13 cellular contexts compared by ENCODE assay signal in the genomic region with DNA sequence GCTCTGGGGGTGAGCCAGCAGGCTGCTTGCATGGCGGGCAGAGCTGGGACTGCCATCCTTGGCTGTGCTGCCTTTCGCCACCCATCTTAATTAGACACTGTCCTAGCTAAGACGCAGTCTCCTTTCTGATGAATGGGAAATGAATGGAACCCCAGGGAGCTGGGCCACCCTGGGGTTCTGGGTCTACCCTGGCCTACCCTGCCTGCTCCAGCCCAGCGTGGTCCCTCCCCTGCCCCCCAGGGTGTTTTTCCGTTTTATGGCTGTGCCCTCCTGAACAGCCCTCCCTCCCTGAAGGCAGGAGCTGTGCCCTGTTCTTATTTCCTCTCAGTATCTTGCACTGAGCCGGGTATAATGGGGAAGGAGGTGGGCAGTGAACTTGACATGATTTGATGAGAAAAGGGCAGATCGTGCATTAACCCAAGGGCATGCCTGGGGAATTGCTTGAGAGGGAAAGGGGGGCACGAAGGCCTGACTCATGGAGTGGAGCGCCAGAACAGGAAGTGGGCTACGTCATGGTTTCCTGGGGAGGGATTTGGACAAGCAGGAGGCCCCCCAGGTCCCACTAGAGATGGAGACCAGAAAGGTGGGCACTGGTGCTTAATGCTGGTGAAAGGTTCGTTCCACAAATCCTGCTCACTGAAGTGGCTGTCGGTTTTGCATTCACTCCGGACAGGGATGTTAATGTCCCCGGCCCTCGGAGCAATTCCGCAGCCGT.
DNase-seq lines count a peak whose midpoint lies in the region; ATAC-seq and TF ChIP-seq lines count a peak whose summit lies in the region.
"Had no signal": no experiment of that assay in that cellular context is flagged by ENCODE, and none has a peak within 500 bp of the region (broad histone marks: within the 10 kb centered on the region; RNA-seq: fewer than 3 reads in every experiment).

No MANE protein-coding gene starts in this region.

- H2BK15ac ChIP-seq in H9 (ENCODE audit: low read depth, low read length) = no peak overlapping the region

- H3K27me3 Mint-ChIP-seq in H9 (ENCODE audit: low read depth) = no peaks in the 10 kb centered on the region; the same call in 1 of the 2 replicates

- no peak overlapping the region for H3K4me3 ChIP-seq in choroid plexus epithelial cell (ENCODE audit: low read depth, low read length)
- H3K4me3 ChIP-seq: left lung, suprapubic skin had no signal

- H3K36me3 Mint-ChIP-seq in H9 (ENCODE audit: insufficient read depth in 1 of 3, low read depth in 3 of 3) = no peaks in the 10 kb centered on the region; a peak in 1 of 7 replicates

- no peak overlapping the region for H3K4me2 ChIP-seq in H9 (ENCODE audit: insufficient read depth, insufficient read length, low read length)

- no peak overlapping the region for H4K5ac ChIP-seq in H9 (ENCODE audit: insufficient read length, low read depth, low read length)

- no peak for DNase-seq in H9
- peak; percentile 85 for DNase-seq in NCI-H345 (lab: John Stamatoyannopoulos, UW)
- peak; percentile 28 for DNase-seq in choroid plexus epithelial cell (ENCODE audit: low read depth)
- DNase-seq in pulmonary artery endothelial cell (ENCODE audit: low read depth, low spot score) = peak; percentile 13
- DNase-seq in left ventricle myocardium superior = no peak
- no peak for DNase-seq in GOT3 (lab: John Stamatoyannopoulos, UW)
- DNase-seq in SKM-1 (lab: John Stamatoyannopoulos, UW; ENCODE audit: unreplicated experiment) = no peak
- DNase-seq in mesenteric fat pad (ENCODE audit: low spot score) = no peak
- DNase-seq: activated CD4-positive, alpha-beta memory T cell treated with anti-CD3 and anti-CD28 coated beads, Interleukin-2, amount 10 ng/mL, durations not matched to agents 7 days and 5 days had no signal

- H3K23ac ChIP-seq in H9 (ENCODE audit: insufficient read length, low read depth, low read length) = no peak overlapping the region

- H3K9ac ChIP-seq in H9 (ENCODE audit: extremely low read depth, insufficient read length, low read length) = no peak overlapping the region

- no peaks in the 10 kb centered on the region for H4K20me1 ChIP-seq in H9 (ENCODE audit: control insufficient read depth, insufficient read depth, insufficient read length)

- peaks cover 8 to 18% of the 10 kb centered on the region in 2 experiments for H3K4me1 Mint-ChIP-seq in H9

- no peak overlapping the region for H2AFZ ChIP-seq in H9 (ENCODE audit: low read length)

- no peak overlapping the region for H2BK120ac ChIP-seq in H9 (ENCODE audit: low read depth, low read length, poor library complexity, severe bottlenecking)

- H3K18ac ChIP-seq in H9 (ENCODE audit: insufficient read length, low read depth, low read length) = no peak overlapping the region

- H2BK5ac ChIP-seq in H9 (ENCODE audit: insufficient read length, low read length) = no peak overlapping the region

- no peak overlapping the region for H3K14ac ChIP-seq in H9 (ENCODE audit: insufficient read depth, low read length)

- no peak overlapping the region for H3K27ac ChIP-seq in H9 (ENCODE audit: insufficient read length, low read depth, low read length)
- H3K27ac ChIP-seq: left lung, suprapubic skin had no signal

- no peak for TF ChIP-seq CTCF in H9 (conservative IDR thresholded peaks at IDR 0.05)
- TF ChIP-seq CTCF in choroid plexus epithelial cell (conservative IDR thresholded peaks at IDR 0.05; ENCODE audit: low read depth, low read length) = no peak

- no peaks in the 10 kb centered on the region for H3K79me2 ChIP-seq in H9 (ENCODE audit: insufficient read depth, low read length)

- intact Hi-C loops in left ventricle myocardium superior (cut with micrococcal nuclease) = no loop called here

- no peak overlapping the region for H3K4ac ChIP-seq in H9 (ENCODE audit: low read depth, low read length)

- no peak overlapping the region for H2AK5ac ChIP-seq in H9 (ENCODE audit: insufficient read length, low read length)

- H3K23me2 ChIP-seq in H9 (ENCODE audit: insufficient read length, low read depth, low read length, poor library complexity, severe bottlenecking) = no peaks in the 10 kb centered on the region

- H2BK20ac ChIP-seq in H9 (ENCODE audit: low read depth, low read length, poor library complexity, severe bottlenecking) = no peak overlapping the region

- H3K27me3 ChIP-seq in H9 (ENCODE audit: insufficient read depth, low read length) = no peaks in the 10 kb centered on the region
- H3K27me3 ChIP-seq: left lung, suprapubic skin had no signal

- no peak overlapping the region for H3K56ac ChIP-seq in H9 (ENCODE audit: insufficient read length, low read depth, low read length)

- WGBS in H9 (ENCODE audit: extremely low coverage, insufficient read length, low lambda C conversion rate) = no CpG with 5 or more reads among the region's 17 CpGs

- H3K79me1 ChIP-seq in H9 (ENCODE audit: insufficient read depth, low read depth, low read length, poor library complexity, severe bottlenecking) = no peaks in the 10 kb centered on the region

- no peak overlapping the region for H2BK12ac ChIP-seq in H9 (ENCODE audit: insufficient read length, low read depth, low read length)

- H3K9me3 Mint-ChIP-seq in H9 = no peaks in the 10 kb centered on the region
- H3K9me3 Mint-ChIP-seq: activated CD4-positive, alpha-beta memory T cell treated with anti-CD3 and anti-CD28 coated beads, Interleukin-2, amount 10 ng/mL, durations not matched to agents 7 days and 5 days; activated T-helper 2 cell treated with anti-CD3 and anti-CD28 coated beads, Interferon-gamma antibody, Interleukin-2, Interleukin-4, amounts not matched to agents 10 μg/mL and 5 μg/mL and 100 μg/mL, durations not matched to agents 14 hours and 24 hours and 36 hours; T-helper 2 cell treated with Interferon-gamma antibody and Interleukin-4, amounts not matched to agents 5 μg/mL and 100 μg/mL, for 36 hours had no signal

- no peak overlapping the region for H4K8ac ChIP-seq in H9 (replicated peaks; ENCODE audit: insufficient read length, low read depth, low read length)

- no peaks in the 10 kb centered on the region for H3K4me1 ChIP-seq in H9 (ENCODE audit: insufficient read depth, low read length)
- H3K4me1 ChIP-seq: left lung had no signal

- H3T11ph ChIP-seq in H9 (ENCODE audit: low read length) = no peak overlapping the region

- H3K9me3 ChIP-seq in H9 (ENCODE audit: control insufficient read depth, low read depth, low read length) = no peaks in the 10 kb centered on the region
- H3K9me3 ChIP-seq: left lung, suprapubic skin had no signal

- H3K27ac Mint-ChIP-seq in H9 = peak overlapping the region in 2 of 3 experiments; percentile 32 to 69; a peak in 2 of 7 replicates
- H3K27ac Mint-ChIP-seq: activated CD4-positive, alpha-beta memory T cell treated with anti-CD3 and anti-CD28 coated beads, Interleukin-2, amount 10 ng/mL, durations not matched to agents 7 days and 5 days; activated T-helper 2 cell treated with anti-CD3 and anti-CD28 coated beads, Interferon-gamma antibody, Interleukin-2, Interleukin-4, amounts not matched to agents 10 μg/mL and 5 μg/mL and 100 μg/mL, durations not matched to agents 14 hours and 24 hours and 36 hours; T-helper 2 cell treated with Interferon-gamma antibody and Interleukin-4, amounts not matched to agents 5 μg/mL and 100 μg/mL, for 36 hours had no signal

- no peak for ATAC-seq in left ventricle myocardium superior
- ATAC-seq: left lung had no signal

- no peak overlapping the region for H3K4me3 Mint-ChIP-seq in H9
- H3K4me3 Mint-ChIP-seq: activated CD4-positive, alpha-beta memory T cell treated with anti-CD3 and anti-CD28 coated beads, Interleukin-2, amount 10 ng/mL, durations not matched to agents 7 days and 5 days; T-helper 2 cell treated with Interferon-gamma antibody and Interleukin-4, amounts not matched to agents 5 μg/mL and 100 μg/mL, for 36 hours had no signal

- H4K91ac ChIP-seq in H9 (ENCODE audit: insufficient read length, low read depth, low read length) = no peak overlapping the region

Comparison
In these comparisons a context has a peak if more than half of its experiments do, and no peak if none do; other contexts are left out.
1. DNase-seq: peak in NCI-H345 (single experiment), choroid plexus epithelial cell (single experiment) and pulmonary artery endothelial cell (single experiment); none in H9 (single experiment), left ventricle myocardium superior (single experiment), GOT3 (single experiment), SKM-1 (single experiment) and mesenteric fat pad (single experiment).